In the genomic region with DNA sequence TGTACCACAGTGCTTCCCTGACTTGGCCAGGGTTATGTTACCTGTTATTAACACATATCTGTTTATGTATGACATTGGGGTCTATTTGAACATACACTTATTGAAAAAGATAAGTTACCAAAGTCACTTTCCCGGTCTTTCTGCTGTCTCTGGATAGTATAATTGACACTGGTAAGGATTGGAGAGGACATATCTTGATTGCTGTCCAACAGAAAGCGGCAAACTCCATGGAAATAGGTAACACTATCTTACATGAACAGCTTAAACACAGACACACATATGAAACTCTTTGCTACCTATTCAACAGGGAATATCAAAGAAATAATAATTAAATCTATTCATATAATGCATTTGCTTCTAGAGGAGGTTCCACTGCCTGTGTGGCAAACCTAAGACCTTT, we compare ENCODE assay signal across 20 cellular contexts.
DNase-seq lines count a peak whose midpoint lies in the region; ATAC-seq and TF ChIP-seq lines count a peak whose summit lies in the region.
"Had no signal": no experiment of that assay in that cellular context is flagged by ENCODE, and none has a peak within 500 bp of the region (broad histone marks: within the 10 kb centered on the region; RNA-seq: fewer than 3 reads in every experiment).

No MANE protein-coding gene starts in this region.

- H3F3A ChIP-seq in SK-N-SH (replicated peaks; ENCODE audit: insufficient read depth), result no peaks in the 10 kb centered on the region

- H2AFZ ChIP-seq in SK-N-SH (ENCODE audit: low read depth), result no peak overlapping the region

- H3K9me3 ChIP-seq in SK-N-SH, result no peaks in the 10 kb centered on the region
- H3K9me3 ChIP-seq: BLaER1 had no signal

- H3K79me2 ChIP-seq in SK-N-SH (ENCODE audit: insufficient read depth), result no peaks in the 10 kb centered on the region

- H4K20me1 ChIP-seq in SK-N-SH (ENCODE audit: insufficient read depth), result no peaks in the 10 kb centered on the region
- H4K20me1 ChIP-seq: BLaER1 had no signal

- POLR2A ChIA-PET in SK-N-SH (lab: Yijun Ruan, JAX), result no interaction called here

- DNase-seq in SK-N-SH, result no peak
- DNase-seq in SK-N-DZ (ENCODE audit: low spot score), result peak; percentile 80
- DNase-seq in effector memory CD8-positive, alpha-beta T cell, result no peak
- DNase-seq in occipital lobe (lab: John Stamatoyannopoulos, UW), result no peak
- no peak for DNase-seq in iPS-NIHi7 (ENCODE audit: extremely low spot score)
- DNase-seq in ecto neural progenitor cell (ENCODE audit: low spot score), result no peak
- DNase-seq: CD8-positive, alpha-beta memory T cell; COR-L47; DMS 273 treated with DMSO at 0.1 percent for 48 hours; DMS53; DND-41; EL; H9 had no signal

- H3K4me3 ChIP-seq in SK-N-SH (ENCODE audit: low read depth in 2 of 2, low read length in 1 of 2), result no peak overlapping the region
- H3K4me3 ChIP-seq: BLaER1, GM12878 had no signal

- no peak for ATAC-seq in SK-N-SH treated with all-trans-retinoic acid at 6 μM for 48 hours
- ATAC-seq in effector memory CD8-positive, alpha-beta T cell (replicated peaks), result no peak
- ATAC-seq: GM12878, HepG2 had no signal

- no peak overlapping the region for H3K4me2 ChIP-seq in SK-N-SH
- H3K4me2 ChIP-seq: BLaER1 had no signal

- TF ChIP-seq CTCF in SK-N-SH (IDR thresholded peaks at IDR 0.05), result no peak

- WGBS in SK-N-SH (ENCODE audit: low lambda C conversion rate), result 30% methylated on average over 2 of the region's 2 CpGs

- H3K36me3 ChIP-seq in SK-N-SH (replicated peaks in 1 of 2; ENCODE audit: control insufficient read depth in 1 of 2, insufficient read depth in 2 of 2, low read length in 1 of 2), result no peaks in the 10 kb centered on the region

- TF ChIP-seq RAD21 in SK-N-SH (IDR thresholded peaks at IDR 0.05; ENCODE audit: low read length), result no peak

- H3K4me1 ChIP-seq in SK-N-SH (ENCODE audit: control insufficient read depth in 1 of 2, insufficient read depth in 2 of 2, low read depth in 1 of 2, low read length in 1 of 2), result peaks cover 0 to 48% of the 10 kb centered on the region in 2 experiments; a peak in 2 of 4 replicates
- H3K4me1 ChIP-seq: BLaER1 had no signal

- no peaks in the 10 kb centered on the region for H3K27me3 Mint-ChIP-seq in effector memory CD8-positive, alpha-beta T cell
- H3K27me3 Mint-ChIP-seq: CD8-positive, alpha-beta memory T cell; IgD-negative memory B cell had no signal

- TF ChIP-seq EP300 in SK-N-SH (IDR thresholded peaks at IDR 0.05; ENCODE audit: borderline replicate concordance in 1 of 2, low read depth in 1 of 2, low read length in 1 of 2), result peak in 1 of 2 experiments; percentile 49; a peak in 1 of 4 replicates

- H3K4me3 Mint-ChIP-seq in effector memory CD8-positive, alpha-beta T cell, result no peak overlapping the region
- H3K4me3 Mint-ChIP-seq: CD14-positive monocyte; CD8-positive, alpha-beta memory T cell; H9; IgD-negative memory B cell had no signal

- peaks cover 4 to 16% of the 10 kb centered on the region in 2 donors for H3K4me1 Mint-ChIP-seq in effector memory CD8-positive, alpha-beta T cell (ENCODE audit: low read depth in 2 of 2)
- H3K4me1 Mint-ChIP-seq: CD14-positive monocyte had no signal

- peak overlapping the region in 1 of 2 experiments; percentile 30; a peak in 2 of 4 replicates for H3K27ac ChIP-seq in SK-N-SH (ENCODE audit: low read depth in 2 of 2, low read length in 1 of 2)
- H3K27ac ChIP-seq: 22Rv1, BLaER1 had no signal

- peaks cover 3% of the 10 kb centered on the region for H3K36me3 Mint-ChIP-seq in effector memory CD8-positive, alpha-beta T cell (ENCODE audit: insufficient read depth)

- no peak overlapping the region for H3K9ac ChIP-seq in SK-N-SH
- H3K9ac ChIP-seq: BLaER1 had no signal

- no peaks in the 10 kb centered on the region for H3K9me2 ChIP-seq in SK-N-SH

- H3K27ac Mint-ChIP-seq in effector memory CD8-positive, alpha-beta T cell, result peak overlapping the region; percentile 54 to 72
- H3K27ac Mint-ChIP-seq: CD14-positive monocyte, IgD-negative memory B cell had no signal

- H3K27me3 ChIP-seq in SK-N-SH (ENCODE audit: insufficient read depth), result peaks cover 26% of the 10 kb centered on the region
- H3K27me3 ChIP-seq: BLaER1 had no signal

- CTCF ChIA-PET in SK-N-SH (lab: Yijun Ruan, JAX), result interaction anchor here (0.6 to 5.3 kb wide), 8 partner anchors 8 to 519 kb away, joined by 3 to 54 read pairs (median 8); no protein-coding TSS in a partner anchor

- no peaks in the 10 kb centered on the region for H3K9me3 Mint-ChIP-seq in effector memory CD8-positive, alpha-beta T cell
- H3K9me3 Mint-ChIP-seq: H9 had no signal

TF ChIP-seq in SK-N-SH, 30 proteins besides CTCF, POLR2A, EP300 and RAD21:
- no peak; the same call in 1 of the 2 replicates for TF ChIP-seq RCOR1 (IDR thresholded peaks at IDR 0.05; ENCODE audit: low read length)
- peak; percentile 80 for TF ChIP-seq GATA2 (CRISPR knock-in tag; IDR thresholded peaks at IDR 0.05)

TF ChIP-seq in SK-N-SH treated with all-trans-retinoic acid at 6 μM for 48 hours, 23 proteins besides CTCF, POLR2A, EP300 and RAD21:
- no peak for TF ChIP-seq ESRRG (CRISPR knock-in tag; IDR thresholded peaks at IDR 0.05)
- TF ChIP-seq TCF4 (CRISPR knock-in tag; IDR thresholded peaks at IDR 0.05; ENCODE audit: borderline replicate concordance), result no peak
